17 cellular contexts compared by ENCODE assay signal in the genomic region with DNA sequence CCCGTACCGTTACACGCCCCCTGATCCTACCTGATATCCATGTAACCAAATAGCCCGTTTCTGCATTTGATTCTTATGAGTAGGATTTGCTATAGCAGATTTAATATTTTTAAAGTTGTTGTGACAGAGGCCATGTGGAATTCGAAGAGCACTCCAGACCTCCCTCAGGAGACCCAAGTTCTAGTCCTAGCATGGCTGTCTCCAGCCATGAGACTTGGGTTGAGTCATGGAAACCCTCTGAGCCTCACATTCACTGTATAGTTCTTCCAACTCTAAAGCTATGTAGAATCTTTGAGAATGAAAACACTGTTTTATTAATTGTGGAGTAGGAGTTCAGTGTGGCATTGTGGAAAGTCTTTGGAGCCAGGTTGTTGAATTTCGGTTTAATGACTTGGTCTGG. TPM values are rescaled to one million over a fixed set of nuclear protein-coding genes. Genes with fewer than 3 reads are reported as not detected.
A peak's percentile ranks its signal among the peaks of the same experiment; 100 is the strongest.
DNase-seq lines count a peak whose midpoint lies in the region; ATAC-seq, FAIRE-seq and TF ChIP-seq lines count a peak whose summit lies in the region.
"Had no signal": no experiment of that assay in that cellular context is flagged by ENCODE, and none has a peak within 500 bp of the region (broad histone marks: within the 10 kb centered on the region; RNA-seq: fewer than 3 reads in every experiment).

No MANE protein-coding gene starts in this region.

- no peaks in the 10 kb centered on the region for H3K9me3 ChIP-seq in CD8-positive, alpha-beta T cell (ENCODE audit: low read length)
- no peaks in the 10 kb centered on the region for H3K9me3 ChIP-seq in astrocyte (ENCODE audit: insufficient read depth, low read depth, low read length)
- H3K9me3 ChIP-seq: breast epithelium, right lobe of liver, vagina had no signal

- peaks cover 5% of the 10 kb centered on the region for H4K20me1 ChIP-seq in astrocyte (ENCODE audit: insufficient read depth, low read length)

- no peaks in the 10 kb centered on the region for H3K9me3 Mint-ChIP-seq in CD8-positive, alpha-beta T cell
- H3K9me3 Mint-ChIP-seq in astrocyte (ENCODE audit: unreplicated experiment) (no peaks in the 10 kb centered on the region), natural killer cell (no peaks in the 10 kb centered on the region)

- H3K27me3 ChIP-seq in ACC112 (ENCODE audit: insufficient read depth, low read length) (no peaks in the 10 kb centered on the region), astrocyte (ENCODE audit: insufficient read depth, low read length) (no peaks in the 10 kb centered on the region)
- H3K27me3 ChIP-seq in CD8-positive, alpha-beta T cell (ENCODE audit: insufficient read depth, low read length): no peaks in the 10 kb centered on the region
- H3K27me3 ChIP-seq: breast epithelium, right lobe of liver, vagina had no signal

- H3K4me1 Mint-ChIP-seq in CD8-positive, alpha-beta T cell (ENCODE audit: low read depth): peaks cover 75% of the 10 kb centered on the region
- H3K4me1 Mint-ChIP-seq in astrocyte (ENCODE audit: low read depth, unreplicated experiment) (peaks cover 30% of the 10 kb centered on the region), natural killer cell (peaks cover 32 to 36% of the 10 kb centered on the region in 2 donors)

- H3K4me2 ChIP-seq in astrocyte (ENCODE audit: low read length): peak overlapping the region; percentile 50

- peaks cover 3% of the 10 kb centered on the region for H3K79me2 ChIP-seq in ACC112 (ENCODE audit: control insufficient read depth, insufficient read depth, low read length, unreplicated experiment)
- peaks cover 5% of the 10 kb centered on the region for H3K79me2 ChIP-seq in astrocyte (ENCODE audit: insufficient read depth, low read length)

- intact Hi-C loops in CD8-positive, alpha-beta T cell (cut with DNase I, micrococcal nuclease): loop anchor here in 1 of 2 experiments (1.0 kb wide), 1 partner anchor 12 kb away; no protein-coding TSS in a partner anchor
- intact Hi-C loops in natural killer cell (cut with micrococcal nuclease): no loop called here

- ATAC-seq in CD8-positive, alpha-beta T cell: peak; percentile 25
- ATAC-seq in natural killer cell: no peak
- no peak for ATAC-seq in GM21576 (IDR thresholded peaks at IDR 0.05; ENCODE audit: unreplicated experiment)
- ATAC-seq: HepG2, Panc1 had no signal

- H3K36me3 Mint-ChIP-seq in CD8-positive, alpha-beta T cell: peaks cover 46% of the 10 kb centered on the region
- H3K36me3 Mint-ChIP-seq in astrocyte (ENCODE audit: low read depth, unreplicated experiment) (peaks cover 20% of the 10 kb centered on the region), natural killer cell (peaks cover 6% of the 10 kb centered on the region)

- H3K4me3 ChIP-seq in ACC112 (ENCODE audit: low read depth, low read length): no peak overlapping the region
- H3K4me3 ChIP-seq in CD8-positive, alpha-beta T cell (ENCODE audit: low read depth, low read length): peak overlapping the region; percentile 6
- no peak overlapping the region for H3K4me3 ChIP-seq in astrocyte (ENCODE audit: insufficient read depth, low read depth, low read length)
- H3K4me3 ChIP-seq: breast epithelium, lung, right lobe of liver, vagina had no signal

- peak overlapping the region; percentile 68 for H3K4me3 Mint-ChIP-seq in CD8-positive, alpha-beta T cell
- H3K4me3 Mint-ChIP-seq in astrocyte (ENCODE audit: unreplicated experiment) (no peak overlapping the region), natural killer cell (peak overlapping the region; percentile 35)

- peak overlapping the region; percentile 94 for H3K27ac Mint-ChIP-seq in CD8-positive, alpha-beta T cell
- no peak overlapping the region for H3K27ac Mint-ChIP-seq in astrocyte (ENCODE audit: unreplicated experiment)
- H3K27ac Mint-ChIP-seq in natural killer cell: peak overlapping the region; percentile 26 to 49

- peak overlapping the region; percentile 5 for H3K9ac ChIP-seq in astrocyte (ENCODE audit: low read length)

- no peak for TF ChIP-seq CTCF in CD8-positive, alpha-beta T cell (IDR thresholded peaks at IDR 0.05)
- TF ChIP-seq CTCF in astrocyte (IDR thresholded peaks at IDR 0.05; ENCODE audit: insufficient read depth, low read depth, low read length) (no peak), natural killer cell (IDR thresholded peaks at IDR 0.05) (no peak)

- H2AFZ ChIP-seq in ACC112 (ENCODE audit: low read length, unreplicated experiment) (no peak overlapping the region), astrocyte (ENCODE audit: low read depth, low read length) (no peak overlapping the region)

- DNase-seq in CD8-positive, alpha-beta T cell: no peak
- no peak for DNase-seq in astrocyte (ENCODE audit: low read depth)
- DNase-seq in natural killer cell: no peak
- DNase-seq in KG1 (lab: John Stamatoyannopoulos, UW): no peak
- DNase-seq in HT-29 (ENCODE audit: low spot score): no peak
- DNase-seq in HuH-7.5 (ENCODE audit: low spot score): no peak
- DNase-seq: activated CD4-positive, CD25-positive, alpha-beta regulatory T cell treated with anti-CD3 and anti-CD28 coated beads, Interleukin-2, amount 50 U/mL, for 72 hours; NCI-H774; right lobe of liver had no signal

- POLR2A ChIA-PET in CD8-positive, alpha-beta T cell (lab: Charles Lee): interaction anchor here (0.7 to 2.1 kb wide), 5 partner anchors 25 to 68 kb away, joined by 3 to 13 read pairs (median 4); no protein-coding TSS in a partner anchor

- no peak for FAIRE-seq in astrocyte (lab: Jason Lieb, UNC)
- FAIRE-seq: H54, HepG2 had no signal

- peaks cover 3% of the 10 kb centered on the region; the same call in 1 of the 2 replicates for H3K36me3 ChIP-seq in ACC112 (ENCODE audit: insufficient read depth, low read length)
- peaks cover 5% of the 10 kb centered on the region for H3K36me3 ChIP-seq in CD8-positive, alpha-beta T cell (ENCODE audit: insufficient read depth, low read length)
- no peaks in the 10 kb centered on the region for H3K36me3 ChIP-seq in astrocyte (ENCODE audit: insufficient read depth, low read length)
- H3K36me3 ChIP-seq: breast epithelium, right lobe of liver had no signal

- peak overlapping the region; percentile 91 for H3K27ac ChIP-seq in ACC112 (ENCODE audit: low read depth, low read length)
- peak overlapping the region; percentile 67 for H3K27ac ChIP-seq in CD8-positive, alpha-beta T cell (ENCODE audit: low read depth, low read length)
- peak overlapping the region; percentile 35 for H3K27ac ChIP-seq in astrocyte (ENCODE audit: low read depth, low read length)
- H3K27ac ChIP-seq: right lobe of liver, vagina had no signal

- peaks cover 52% of the 10 kb centered on the region for H3K4me1 ChIP-seq in ACC112 (ENCODE audit: control insufficient read depth, insufficient read depth, low read length, unreplicated experiment)
- peaks cover 67% of the 10 kb centered on the region for H3K4me1 ChIP-seq in CD8-positive, alpha-beta T cell (ENCODE audit: insufficient read depth, low read length)
- H3K4me1 ChIP-seq in astrocyte (ENCODE audit: insufficient read depth, low read length): peaks cover 38% of the 10 kb centered on the region
- H3K4me1 ChIP-seq: breast epithelium had no signal

- no peaks in the 10 kb centered on the region for H3K27me3 Mint-ChIP-seq in CD8-positive, alpha-beta T cell (ENCODE audit: low read depth)
- no peaks in the 10 kb centered on the region for H3K27me3 Mint-ChIP-seq in astrocyte (ENCODE audit: low read depth, unreplicated experiment)
- no peaks in the 10 kb centered on the region for H3K27me3 Mint-ChIP-seq in natural killer cell (ENCODE audit: low read depth in 2 of 2)

- CTCF ChIA-PET in CD8-positive, alpha-beta T cell (lab: Charles Lee): interaction anchor here (0.5 to 3.5 kb wide), 6 partner anchors 11 to 121 kb away, joined by 3 to 17 read pairs (median 4); no protein-coding TSS in a partner anchor

RNA-seq across cellular contexts. Expression of a gene that starts 8.0 kb away (rescaled TPM):
- total RNA-seq in CD8-positive, alpha-beta T cell: 10 to 100 TPM; 80.2 to 85.5 TPM
- 4.9 and 5.6 TPM in 2 replicates for total RNA-seq in astrocyte
- 10 to 100 TPM; 20.0 to 47.0 (median 41.1) TPM for total RNA-seq in natural killer cell
- not detected in 2 replicates for total RNA-seq in HT-29 (2014; rRNA removed; shearing (Covaris generic))
- total RNA-seq: HepG2 had no signal

RNA-seq across cellular contexts. Expression of a gene that starts 57.0 kb away (rescaled TPM):
- 10 to 100 TPM; 31.9 to 36.2 TPM for total RNA-seq in CD8-positive, alpha-beta T cell
- total RNA-seq in astrocyte (0.59 and 1.8 TPM in 2 replicates), natural killer cell (10 to 100 TPM; 11.4 to 41.7 (median 25.5) TPM)
- total RNA-seq in HT-29 (2014; rRNA removed; shearing (Covaris generic)): not detected in 2 replicates
- total RNA-seq: HepG2, vagina had no signal

Comparison
In these comparisons a context has a peak if more than half of its experiments do, and no peak if none do; other contexts are left out.
1. H3K27ac ChIP-seq: peak in every context shown above with its lines; median percentile 91 in ACC112; 67 in CD8-positive, alpha-beta T cell; 35 in astrocyte.